Comparison of ENCODE assay signal across 8 cellular contexts in the genomic region with DNA sequence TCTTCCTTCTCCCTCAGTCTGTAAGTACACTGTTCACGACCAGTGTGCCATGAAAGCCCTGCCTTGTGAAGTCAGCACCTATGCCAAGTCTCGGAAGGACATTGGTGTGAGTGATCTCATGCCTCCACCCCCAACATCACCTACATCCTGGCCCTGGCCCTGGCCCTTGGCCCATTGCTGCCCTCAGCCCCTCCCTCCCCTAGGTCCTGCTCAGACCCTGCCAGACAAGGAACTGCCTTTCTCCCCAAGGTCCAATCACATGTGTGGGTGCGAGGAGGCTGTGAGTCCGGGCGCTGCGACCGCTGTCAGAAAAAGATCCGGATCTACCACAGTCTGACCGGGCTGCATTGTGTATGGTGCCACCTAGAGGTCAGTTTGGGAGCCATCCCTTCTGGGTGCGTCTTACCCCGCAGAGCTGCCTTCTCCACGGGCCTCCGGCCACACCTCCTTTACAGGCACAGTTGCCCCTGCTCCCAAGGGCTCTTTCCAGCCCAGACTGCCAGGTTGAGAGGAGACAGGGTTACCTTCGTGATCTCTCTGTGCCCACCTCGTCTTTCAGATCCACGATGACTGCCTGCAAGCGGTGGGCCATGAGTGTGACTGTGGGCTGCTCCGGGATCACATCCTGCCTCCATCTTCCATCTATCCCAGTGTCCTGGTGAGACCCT. TPM values are rescaled to one million over a fixed set of nuclear protein-coding genes. Genes with fewer than 3 reads are reported as not detected.
DNase-seq lines count a peak whose midpoint lies in the region; ATAC-seq lines count a peak whose summit lies in the region.

No MANE protein-coding gene starts in this region.

- no peak overlapping the region for H3K14ac ChIP-seq in mesenchymal stem cell (ENCODE audit: low read length in 2 of 2)

- H3K27ac ChIP-seq in effector memory CD4-positive, alpha-beta T cell (ENCODE audit: insufficient read depth, low read length, poor library complexity, severe bottlenecking): peak overlapping the region; percentile 49
- no peak overlapping the region for H3K27ac ChIP-seq in mesenchymal stem cell (ENCODE audit: low read length, poor library complexity, severe bottlenecking)

- WGBS in mesenchymal stem cell: 21% methylated on average over 18 of the region's 18 CpGs

- CTCF ChIA-PET in activated CD4-positive, alpha-beta memory T cell treated with anti-CD3 and anti-CD28 coated beads, Interleukin-2, amount 10 ng/mL, durations not matched to agents 7 days and 5 days (lab: Charles Lee): interaction anchor here (0.6 to 3.8 kb wide), 24 partner anchors 10 to 201 kb away, joined by 3 to 59 read pairs (median 6); partner anchors contain the start of genes DGKA, DNAJC14, ORMDL2 and PA2G4

- no peak overlapping the region for H3K23ac ChIP-seq in mesenchymal stem cell (ENCODE audit: low read length in 2 of 2)

- no peak overlapping the region for H3K4me3 ChIP-seq in effector memory CD4-positive, alpha-beta T cell (ENCODE audit: insufficient read depth, low read depth, low read length, poor library complexity, severe bottlenecking)
- H3K4me3 ChIP-seq in mesenchymal stem cell (ENCODE audit: insufficient read depth in 1 of 2, low read depth in 1 of 2, low read length in 2 of 2): no peak overlapping the region

- peaks cover 84% of the 10 kb centered on the region for H3K36me3 ChIP-seq in effector memory CD4-positive, alpha-beta T cell (ENCODE audit: control insufficient read depth, insufficient read depth, low read length)
- H3K36me3 ChIP-seq in mesenchymal stem cell (ENCODE audit: control insufficient read depth in 1 of 2, insufficient read depth in 2 of 2, low read depth in 1 of 2, low read length in 2 of 2): peaks cover 23 to 65% of the 10 kb centered on the region in 2 experiments

- H3K27ac Mint-ChIP-seq in activated CD4-positive, alpha-beta memory T cell treated with anti-CD3 and anti-CD28 coated beads, Interleukin-2, amount 10 ng/mL, durations not matched to agents 7 days and 5 days: peak overlapping the region; percentile 76

- no peak overlapping the region for H2BK120ac ChIP-seq in mesenchymal stem cell (ENCODE audit: low read depth, low read length)

- H2AFZ ChIP-seq in mesenchymal stem cell (ENCODE audit: low read depth, low read length): peak overlapping the region; percentile 20

- no peak overlapping the region for H4K91ac ChIP-seq in mesenchymal stem cell (ENCODE audit: low read length)

- peaks cover 95% of the 10 kb centered on the region for H3K36me3 Mint-ChIP-seq in activated CD4-positive, alpha-beta memory T cell treated with anti-CD3 and anti-CD28 coated beads, Interleukin-2, amount 10 ng/mL, durations not matched to agents 7 days and 5 days (ENCODE audit: low read depth)

- H2BK15ac ChIP-seq in mesenchymal stem cell (ENCODE audit: low read depth, poor library complexity, severe bottlenecking): no peak overlapping the region

- DNase-seq in CMK (ENCODE audit: low read depth) (peak; percentile 80), NCI-H774 (lab: John Stamatoyannopoulos, UW) (peak; percentile 82), mesenchymal stem cell (peak; percentile 86)
- peak; percentile 86 for DNase-seq in activated CD4-positive, alpha-beta memory T cell treated with anti-CD3 and anti-CD28 coated beads, Interleukin-2, amount 10 ng/mL, durations not matched to agents 7 days and 5 days
- DNase-seq in effector memory CD4-positive, alpha-beta T cell: peak; percentile 64 to 75 (median 68)
- peak; percentile 56 to 71 for DNase-seq in stimulated activated CD8-positive, alpha-beta memory T cell treated with anti-CD3 and anti-CD28 coated beads, Interleukin-15, amount 100 ng/mL, for 4 hours (ENCODE audit: low read depth in 2 of 2)

- peak overlapping the region; percentile 72 for H4K8ac ChIP-seq in mesenchymal stem cell (ENCODE audit: low read length)

- H3K4ac ChIP-seq in mesenchymal stem cell (ENCODE audit: low read depth in 1 of 2, low read length in 2 of 2): no peak overlapping the region

- H3K4me1 ChIP-seq in effector memory CD4-positive, alpha-beta T cell (ENCODE audit: control insufficient read depth, insufficient read depth, low read length, poor library complexity, severe bottlenecking): peaks cover 37% of the 10 kb centered on the region
- peaks cover 6% of the 10 kb centered on the region for H3K4me1 ChIP-seq in mesenchymal stem cell (ENCODE audit: control insufficient read depth, insufficient read depth, low read depth, low read length)

- no peak overlapping the region for H3K4me3 Mint-ChIP-seq in activated CD4-positive, alpha-beta memory T cell treated with anti-CD3 and anti-CD28 coated beads, Interleukin-2, amount 10 ng/mL, durations not matched to agents 7 days and 5 days

- no peak overlapping the region for H2BK5ac ChIP-seq in mesenchymal stem cell (ENCODE audit: low read depth, low read length, poor library complexity, severe bottlenecking)

- peaks cover 75% of the 10 kb centered on the region for H3K4me1 Mint-ChIP-seq in activated CD4-positive, alpha-beta memory T cell treated with anti-CD3 and anti-CD28 coated beads, Interleukin-2, amount 10 ng/mL, durations not matched to agents 7 days and 5 days

- no peak overlapping the region for H2AK5ac ChIP-seq in mesenchymal stem cell (ENCODE audit: low read length, severe bottlenecking)

- H3K4me2 ChIP-seq in mesenchymal stem cell (ENCODE audit: low read length, poor library complexity, severe bottlenecking): no peak overlapping the region

- POLR2A ChIA-PET in activated CD4-positive, alpha-beta memory T cell treated with anti-CD3 and anti-CD28 coated beads, Interleukin-2, amount 10 ng/mL, durations not matched to agents 7 days and 5 days (lab: Charles Lee): interaction anchor here (1.0 to 8.8 kb wide), 10 partner anchors 12 to 201 kb away, joined by 3 to 122 read pairs (median 5); partner anchors contain the start of genes DGKA, DNAJC14 and PYM1

- H3K79me1 ChIP-seq in mesenchymal stem cell (replicated peaks; ENCODE audit: low read length, poor library complexity, severe bottlenecking): peaks cover 1% of the 10 kb centered on the region

- H2BK12ac ChIP-seq in mesenchymal stem cell (ENCODE audit: low read length in 2 of 2): no peak overlapping the region

- H3K9me3 ChIP-seq in effector memory CD4-positive, alpha-beta T cell (ENCODE audit: control insufficient read depth, low read length): no peaks in the 10 kb centered on the region
- H3K9me3 ChIP-seq in mesenchymal stem cell (ENCODE audit: control insufficient read depth, low read length): no peaks in the 10 kb centered on the region

- ATAC-seq in GM19455 (IDR thresholded peaks at IDR 0.05; ENCODE audit: unreplicated experiment): peak; percentile 96
- peak; percentile 83 for ATAC-seq in HG03575 (IDR thresholded peaks at IDR 0.05; ENCODE audit: extremely low read depth, insufficient number of reproducible peaks, low FRiP score, unreplicated experiment)

- no peaks in the 10 kb centered on the region for H3K27me3 Mint-ChIP-seq in activated CD4-positive, alpha-beta memory T cell treated with anti-CD3 and anti-CD28 coated beads, Interleukin-2, amount 10 ng/mL, durations not matched to agents 7 days and 5 days

- H3K9me3 Mint-ChIP-seq in activated CD4-positive, alpha-beta memory T cell treated with anti-CD3 and anti-CD28 coated beads, Interleukin-2, amount 10 ng/mL, durations not matched to agents 7 days and 5 days: no peaks in the 10 kb centered on the region

- peak overlapping the region; percentile 52 for H3K9ac ChIP-seq in mesenchymal stem cell (ENCODE audit: low read length)

- no peak overlapping the region for H3K18ac ChIP-seq in mesenchymal stem cell (ENCODE audit: low read depth in 1 of 2, low read length in 2 of 2)

- no peaks in the 10 kb centered on the region for H3K27me3 ChIP-seq in effector memory CD4-positive, alpha-beta T cell (replicated peaks; ENCODE audit: control insufficient read depth, insufficient read depth, low read length, poor library complexity, severe bottlenecking)
- no peaks in the 10 kb centered on the region for H3K27me3 ChIP-seq in mesenchymal stem cell (ENCODE audit: control insufficient read depth in 1 of 2, insufficient read depth in 1 of 2, low read length in 2 of 2)

RNA-seq across cellular contexts. Expression of gene DGKA, which starts 9.2 kb away (rescaled TPM):
- total RNA-seq in activated CD4-positive, alpha-beta memory T cell treated with anti-CD3 and anti-CD28 coated beads, Interleukin-2, amount 10 ng/mL, durations not matched to agents 7 days and 5 days: 100 to 1,000 TPM; 427 to 431 TPM
- 32.7 TPM for polyA plus RNA-seq in mesenchymal stem cell (2013, experiment 1 of 2)
- 33.5 TPM for polyA plus RNA-seq in mesenchymal stem cell (2013, experiment 2 of 2)

RNA-seq across cellular contexts. Expression of gene PYM1, which starts 12.5 kb away (rescaled TPM):
- total RNA-seq in activated CD4-positive, alpha-beta memory T cell treated with anti-CD3 and anti-CD28 coated beads, Interleukin-2, amount 10 ng/mL, durations not matched to agents 7 days and 5 days: 10 to 100 TPM; 54.2 to 56.0 TPM
- 26.1 TPM for polyA plus RNA-seq in mesenchymal stem cell (2013, experiment 1 of 2)
- polyA plus RNA-seq in mesenchymal stem cell (2013, experiment 2 of 2): 29.0 TPM

RNA-seq across cellular contexts. Expression of gene PMEL, which starts 25.6 kb away (rescaled TPM):
- under 1 TPM; 0.33 to 0.60 TPM for total RNA-seq in activated CD4-positive, alpha-beta memory T cell treated with anti-CD3 and anti-CD28 coated beads, Interleukin-2, amount 10 ng/mL, durations not matched to agents 7 days and 5 days
- polyA plus RNA-seq in mesenchymal stem cell (2013, experiment 1 of 2): 0.26 TPM
- 0.81 TPM for polyA plus RNA-seq in mesenchymal stem cell (2013, experiment 2 of 2)

RNA-seq across cellular contexts. Expression of gene CDK2, which starts 26.4 kb away (rescaled TPM):
- total RNA-seq in activated CD4-positive, alpha-beta memory T cell treated with anti-CD3 and anti-CD28 coated beads, Interleukin-2, amount 10 ng/mL, durations not matched to agents 7 days and 5 days: 10 to 100 TPM; 88.9 to 98.9 TPM
- polyA plus RNA-seq in mesenchymal stem cell (2013, experiment 1 of 2): 24.1 TPM
- 20.7 TPM for polyA plus RNA-seq in mesenchymal stem cell (2013, experiment 2 of 2)

RNA-seq across cellular contexts. Expression of gene RAB5B, which starts 33.7 kb away (rescaled TPM):
- total RNA-seq in activated CD4-positive, alpha-beta memory T cell treated with anti-CD3 and anti-CD28 coated beads, Interleukin-2, amount 10 ng/mL, durations not matched to agents 7 days and 5 days: 10 to 100 TPM; 70.1 to 71.5 TPM
- 108 TPM for polyA plus RNA-seq in mesenchymal stem cell (2013, experiment 1 of 2)
- 107 TPM for polyA plus RNA-seq in mesenchymal stem cell (2013, experiment 2 of 2)
